8 cellular contexts compared by ENCODE assay signal in the genomic region with DNA sequence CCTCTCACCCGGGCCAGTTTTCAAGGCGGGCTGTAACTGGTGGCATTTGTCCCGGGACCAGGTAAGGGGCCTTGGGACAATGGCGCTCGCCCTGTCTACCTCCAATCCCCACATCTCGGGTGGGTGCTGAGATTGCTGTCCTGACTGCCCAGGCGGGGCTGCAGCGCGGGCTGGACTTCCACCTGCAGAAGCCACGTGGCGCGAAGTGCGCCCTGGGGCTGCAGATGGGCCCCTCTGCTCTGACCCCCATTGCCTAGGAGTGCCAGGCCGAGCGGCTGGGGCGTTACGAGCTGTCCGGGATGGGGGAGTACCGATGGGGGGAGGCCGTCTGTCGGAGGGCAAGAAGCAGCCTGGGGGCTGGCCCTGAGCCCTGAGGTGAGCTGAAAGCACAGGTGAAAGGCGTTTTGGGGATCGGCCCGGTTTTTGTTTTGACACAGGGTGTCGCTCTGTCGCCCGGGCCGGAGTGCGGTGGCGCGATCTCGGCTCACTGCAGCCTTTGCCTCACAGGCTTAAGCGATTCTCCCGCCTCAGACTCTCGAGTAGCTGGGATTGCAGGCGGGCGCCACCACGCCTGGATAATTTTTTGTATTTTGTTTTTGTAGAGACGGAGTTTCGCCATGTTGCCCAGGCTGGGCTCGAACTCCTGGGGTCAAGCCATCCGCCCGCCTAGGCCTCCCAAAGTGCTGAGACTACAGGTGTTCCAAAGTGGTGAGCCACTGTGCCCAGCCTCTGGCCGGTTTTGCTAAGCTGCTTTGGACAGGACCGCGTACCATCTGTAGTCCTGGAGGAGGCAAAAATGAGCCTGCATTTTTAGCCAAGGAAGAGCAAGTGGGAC. TPM values are rescaled to one million over a fixed set of nuclear protein-coding genes. Genes with fewer than 3 reads are reported as not detected.
DNase-seq lines count a peak whose midpoint lies in the region; ATAC-seq and TF ChIP-seq lines count a peak whose summit lies in the region.

A gene with protein sequence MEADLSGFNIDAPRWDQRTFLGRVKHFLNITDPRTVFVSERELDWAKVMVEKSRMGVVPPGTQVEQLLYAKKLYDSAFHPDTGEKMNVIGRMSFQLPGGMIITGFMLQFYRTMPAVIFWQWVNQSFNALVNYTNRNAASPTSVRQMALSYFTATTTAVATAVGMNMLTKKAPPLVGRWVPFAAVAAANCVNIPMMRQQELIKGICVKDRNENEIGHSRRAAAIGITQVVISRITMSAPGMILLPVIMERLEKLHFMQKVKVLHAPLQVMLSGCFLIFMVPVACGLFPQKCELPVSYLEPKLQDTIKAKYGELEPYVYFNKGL (plus strand): TSS at position 16 of the 835 bp plus-strand sequence. CDS start 12,001 bp downstream, outside the sequence.

- peak within 1 kb of the TSS; percentile 75 for H2BK5ac ChIP-seq in IMR-90 (ENCODE audit: low read depth, low read length, poor library complexity, severe bottlenecking)

- ATAC-seq in GM19397 (IDR thresholded peaks at IDR 0.05; ENCODE audit: unreplicated experiment) (peak; percentile 12), IMR-90 (ENCODE audit: low read depth) (peak; percentile 1; the same call in 1 of the 2 replicates)

- H3K4me3 ChIP-seq in IMR-90 (ENCODE audit: insufficient read depth, low read depth, low read length) (peak within 1 kb of the TSS; percentile 81), endodermal cell (ENCODE audit: low read length) (peak within 1 kb of the TSS; percentile 99), ovary (peak within 1 kb of the TSS; percentile 67), urinary bladder (ENCODE audit: low read depth, low read length) (peak within 1 kb of the TSS; percentile 67)

- H3K36me3 ChIP-seq in IMR-90 (ENCODE audit: control insufficient read depth, insufficient read depth, low read length) (no peaks in the 10 kb centered on the region), endodermal cell (ENCODE audit: control insufficient read depth, insufficient read depth, low read length) (peaks cover 3% of the 10 kb centered on the region), ovary (no peaks in the 10 kb centered on the region), urinary bladder (ENCODE audit: insufficient read depth) (no peaks in the 10 kb centered on the region)

- peak within 1 kb of the TSS; percentile 53 for H3K18ac ChIP-seq in IMR-90 (ENCODE audit: low read depth, low read length)

- no peak for TF ChIP-seq POLR2A in IMR-90 (IDR thresholded peaks at IDR 0.05; ENCODE audit: low read depth, low read length)
- TF ChIP-seq POLR2A in ovary (IDR thresholded peaks at IDR 0.05), result no peak

- H3K9me3 Mint-ChIP-seq in endodermal cell, result no peaks in the 10 kb centered on the region

- H3K27ac Mint-ChIP-seq in endodermal cell, result peak within 1 kb of the TSS; percentile 96

- H3K4me2 ChIP-seq in IMR-90 (ENCODE audit: low read depth, low read length), result peak within 1 kb of the TSS; percentile 83

- peak within 1 kb of the TSS; percentile 29 to 78; a peak in 3 of 4 replicates for H4K8ac ChIP-seq in IMR-90 (ENCODE audit: low read depth in 2 of 2, low read length in 2 of 2)

- peak within 1 kb of the TSS; percentile 29; the same call in 2 of the 3 replicates for H2BK15ac ChIP-seq in IMR-90 (ENCODE audit: low read depth, low read length)

- peak within 1 kb of the TSS; percentile 79 for H3K4ac ChIP-seq in IMR-90 (ENCODE audit: low read depth, low read length)

- peaks cover 30 to 63% of the 10 kb centered on the region in 2 experiments for H3K79me1 ChIP-seq in IMR-90 (ENCODE audit: low read depth in 1 of 2, low read length in 2 of 2)

- H3K27ac ChIP-seq in IMR-90 (ENCODE audit: insufficient read depth, low read length) (peak within 1 kb of the TSS; percentile 86), endodermal cell (ENCODE audit: low read depth, low read length) (peak within 1 kb of the TSS; percentile 90), ovary (peak within 1 kb of the TSS; percentile 82 to 90), urinary bladder (ENCODE audit: low read depth) (peak within 1 kb of the TSS; percentile 83)

- H3K56ac ChIP-seq in IMR-90 (ENCODE audit: extremely low read depth, insufficient read depth, low read length), result peak within 1 kb of the TSS; percentile 96

- peak within 1 kb of the TSS; percentile 95 for H2AK9ac ChIP-seq in IMR-90 (replicated peaks; ENCODE audit: low read depth, low read length, poor library complexity)

- in situ Hi-C loops in Caki2 (cut with HindIII; ENCODE audit: low pct_unique_long_range_greater_than_20kb, low sequenced_read_pairs) (no loop called here), IMR-90 (cut with MboI; ENCODE audit: low sequenced_read_pairs) (no loop called here)

- TF ChIP-seq RAD21 in IMR-90 (IDR thresholded peaks at IDR 0.05; ENCODE audit: low read length), result no peak

- H3K14ac ChIP-seq in IMR-90 (replicated peaks; ENCODE audit: low read depth, low read length), result peak within 1 kb of the TSS; percentile 97

- peak within 1 kb of the TSS; percentile 98 for H3K23ac ChIP-seq in IMR-90 (ENCODE audit: low read depth, low read length)

- H3K27me3 Mint-ChIP-seq in endodermal cell (ENCODE audit: insufficient read depth), result no peaks in the 10 kb centered on the region

- H4K5ac ChIP-seq in IMR-90 (ENCODE audit: low read depth, low read length), result peak within 1 kb of the TSS; percentile 27

- peaks cover 10% of the 10 kb centered on the region for H3K9me1 ChIP-seq in IMR-90 (ENCODE audit: insufficient read depth, low read length)

- TF ChIP-seq CTCF in IMR-90 (conservative IDR thresholded peaks at IDR 0.05; ENCODE audit: low read depth, low read length), result no peak
- peak; percentile 25 for TF ChIP-seq CTCF in endodermal cell (conservative IDR thresholded peaks at IDR 0.05)
- no peak for TF ChIP-seq CTCF in ovary (IDR thresholded peaks at IDR 0.05)

- DNase-seq in Caki2 (ENCODE audit: low read depth) (no peak), IMR-90 (no peak), endodermal cell (peak; percentile 88), ovary (no peak), SW 1271 (lab: John Stamatoyannopoulos, UW) (no peak)
- peak; percentile 69 for DNase-seq in activated CD4-positive, alpha-beta T cell treated with anti-CD3 and anti-CD28 coated beads for 48 hours

- peak within 1 kb of the TSS; percentile 87 for H2AFZ ChIP-seq in IMR-90 (replicated peaks; ENCODE audit: low read length, poor library complexity)

- peak within 1 kb of the TSS; percentile 81 for H2AK5ac ChIP-seq in IMR-90 (ENCODE audit: low read depth, low read length)

- no peaks in the 10 kb centered on the region for H3K9me3 ChIP-seq in IMR-90 (ENCODE audit: control insufficient read depth, insufficient read depth, low read length)
- H3K9me3 ChIP-seq in endodermal cell (ENCODE audit: control insufficient read depth, low read length), result no peaks in the 10 kb centered on the region
- H3K9me3 ChIP-seq in ovary, result no peaks in the 10 kb centered on the region

- peaks cover 11% of the 10 kb centered on the region; the same call in 1 of the 2 replicates for H4K20me1 ChIP-seq in IMR-90 (ENCODE audit: insufficient read depth, low read length)

- H3K27me3 ChIP-seq in IMR-90 (ENCODE audit: control insufficient read depth, insufficient read depth, low read length) (no peaks in the 10 kb centered on the region), endodermal cell (ENCODE audit: control insufficient read depth, insufficient read depth, low read length, poor library complexity, severe bottlenecking) (no peaks in the 10 kb centered on the region), ovary (no peaks in the 10 kb centered on the region)

- dilution Hi-C loops in IMR-90 (cut with HindIII; ENCODE audit: low sequenced_read_pairs, unreplicated experiment), result no loop called here

- CTCF ChIA-PET in IMR-90 (lab: Yijun Ruan, JAX), result interaction anchor here (0.5 to 3.1 kb wide), 4 partner anchors 36 to 316 kb away, joined by 3 to 13 read pairs (median 4); no protein-coding TSS in a partner anchor

- intact Hi-C loops in IMR-90 (cut with micrococcal nuclease) (loop anchor here (1.0 to 5.0 kb wide), 2 partner anchors 69 to 213 kb away; a partner anchor contains a TSS), ovary (cut with DNase I) (loop anchor here in 3 of 4 donors (2.0 to 10.0 kb wide), 5 partner anchors 38 to 210 kb away; a partner anchor contains a TSS)

- peaks cover 9% of the 10 kb centered on the region for H3K4me1 ChIP-seq in IMR-90 (ENCODE audit: control insufficient read depth, insufficient read depth, low read length)
- peaks cover 10% of the 10 kb centered on the region for H3K4me1 ChIP-seq in endodermal cell (ENCODE audit: control insufficient read depth, insufficient read depth, low read length)
- H3K4me1 ChIP-seq in ovary (ENCODE audit: insufficient read depth), result peaks cover 10% of the 10 kb centered on the region
- no peaks in the 10 kb centered on the region for H3K4me1 ChIP-seq in urinary bladder (ENCODE audit: insufficient read depth)

- peaks cover 8% of the 10 kb centered on the region for H3K36me3 Mint-ChIP-seq in endodermal cell (ENCODE audit: low read depth)

- no TSS peak for BruUV-seq in IMR-90 (replicated peaks; lab: Mats Ljungman, UMichigan)

- H2BK120ac ChIP-seq in IMR-90 (ENCODE audit: low read depth, low read length), result peak within 1 kb of the TSS; percentile 74

- peak within 1 kb of the TSS; percentile 74 for H3K9ac ChIP-seq in IMR-90 (ENCODE audit: low read depth, low read length)
- peak within 1 kb of the TSS; percentile 88 for H3K9ac ChIP-seq in endodermal cell (ENCODE audit: extremely low read depth, low read length, poor library complexity, severe bottlenecking)

- 5% methylated on average over 16 of the region's 46 CpGs; no CpG with 5 or more reads in 1 of the 2 experiments for WGBS in IMR-90 (ENCODE audit: extremely low coverage in 2 of 2, insufficient read length in 1 of 2), 2 experiments
- 4 to 7% methylated on average over 25 to 46 of the region's 46 CpGs for WGBS in endodermal cell (ENCODE audit: insufficient coverage in 1 of 2, insufficient read length in 1 of 2), 2 experiments
- 1 to 4% (median 3%) methylated on average over 38 to 46 of the region's 46 CpGs for WGBS in ovary, 3 donors
- WGBS in urinary bladder, result 4% methylated on average over 46 of the region's 46 CpGs

- H3K4me1 Mint-ChIP-seq in endodermal cell, result peaks cover 44% of the 10 kb centered on the region

- H2BK20ac ChIP-seq in IMR-90 (ENCODE audit: low read depth, low read length), result 0 out of 2 replicates have a peak within 1 kb of the TSS, but pooled peaks have one; percentile 29

- H3K4me3 Mint-ChIP-seq in endodermal cell, result peak within 1 kb of the TSS; percentile 93

- no peak for TF ChIP-seq EP300 in ovary (IDR thresholded peaks at IDR 0.05)

- POLR2A ChIA-PET in IMR-90 (lab: Charles Lee; ENCODE audit: unreplicated experiment), result interaction anchor here (0.6 kb wide), 1 partner anchor 443 kb away, joined by 3 read pairs; no protein-coding TSS in a partner anchor

- H4K91ac ChIP-seq in IMR-90 (ENCODE audit: insufficient read depth, low read depth, low read length), result peak within 1 kb of the TSS; percentile 79

RNA-seq across cellular contexts. Expression of the gene that starts here (rescaled TPM):
- total RNA-seq in Caki2 (2014; rRNA removed; shearing (Covaris generic); ENCODE audit: low replicate concordance), result 9.5 and 22.1 TPM in 2 replicates
- total RNA-seq in IMR-90 (2012; rRNA removed) (4.2 and 11.7 TPM in 2 replicates), endodermal cell (10 to 100 TPM; 30.5 to 32.9 TPM), ovary (10 to 100 TPM in 6 of 7 donors, 1 to 10 TPM in 1; 8.7 to 31.2 (median 20.3) TPM), urinary bladder (11.7 TPM)
- polyA plus RNA-seq in IMR-90 (2012; rRNA removed) (6.9 TPM in 2 replicates), ovary (10 to 100 TPM in 1 of 2 donors, 1 to 10 TPM in 1; 6.2 to 11.8 TPM), urinary bladder (4.3 TPM)
- polyA plus RNA-seq in IMR-90 (2012; cell fraction: cytosol; rRNA removed), result 4.3 and 7.5 TPM in 2 replicates
- 11.8 and 18.9 TPM in 2 replicates for polyA plus RNA-seq in IMR-90 (2012; cell fraction: nucleus; rRNA removed; ENCODE audit: low replicate concordance)
- polyA plus RNA-seq in endodermal cell (2013, experiment 1 of 2), result 13.6 TPM
- polyA plus RNA-seq in endodermal cell (2013, experiment 2 of 2), result 13.7 TPM

Comparison
In these comparisons a context has a peak if more than half of its experiments do, and no peak if none do; other contexts are left out.
1. DNase-seq: peak in activated CD4-positive, alpha-beta T cell treated with anti-CD3 and anti-CD28 coated beads for 48 hours (single experiment) and endodermal cell (single experiment); none in Caki2 (single experiment), IMR-90 (single experiment), ovary (0 of 5) and SW 1271 (0 of 2).
2. Peak in every context shown above with its lines, with median percentiles within 50 percentile points of each other: H3K27ac ChIP-seq and H3K4me3 ChIP-seq.